ENCODE assay signal across 10 cellular contexts in the genomic region with DNA sequence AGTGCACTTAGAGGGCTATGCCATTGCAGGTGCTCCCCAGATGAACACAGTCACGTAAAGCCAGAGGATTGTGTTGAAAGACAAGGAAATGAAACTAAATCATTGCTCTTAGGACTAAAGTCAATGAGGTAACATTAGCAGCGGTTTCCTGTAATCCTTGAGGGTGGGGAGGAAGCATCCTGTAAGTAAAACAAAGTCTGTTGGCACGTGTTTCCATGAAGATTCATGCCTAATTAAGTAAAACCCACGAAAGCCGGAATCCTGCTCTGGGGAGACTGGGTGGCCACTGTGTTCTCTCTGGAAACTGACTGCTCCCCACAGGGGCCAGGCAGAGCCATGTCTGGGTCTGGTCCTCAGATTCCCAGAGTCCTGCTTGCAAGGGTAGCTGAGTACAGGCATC. TPM values are rescaled to one million over a fixed set of nuclear protein-coding genes. Genes with fewer than 3 reads are reported as not detected.
DNase-seq lines count a peak whose midpoint lies in the region; ATAC-seq lines count a peak whose summit lies in the region.
"Had no signal": no experiment of that assay in that cellular context is flagged by ENCODE, and none has a peak within 500 bp of the region (broad histone marks: within the 10 kb centered on the region; RNA-seq: fewer than 3 reads in every experiment).

No MANE protein-coding gene starts in this region.

- H3K9me3 Mint-ChIP-seq in activated naive CD4-positive, alpha-beta T cell treated with anti-CD3 and anti-CD28 coated beads for 36 hours: no peaks in the 10 kb centered on the region
- no peaks in the 10 kb centered on the region for H3K9me3 Mint-ChIP-seq in stimulated activated memory B cell treated with anti-CD40 and anti-IgM and Interleukin-4, amounts not matched to agents 10 μg/mL and 1 μg/mL and 100 μg/mL, for 72 hours
- no peaks in the 10 kb centered on the region for H3K9me3 Mint-ChIP-seq in activated T-cell treated with anti-CD3 and anti-CD28 coated beads, Interleukin-2, amount 50 U/mL, for 24 hours
- H3K9me3 Mint-ChIP-seq: central memory CD8-positive, alpha-beta T cell had no signal

- CTCF ChIA-PET in activated naive CD4-positive, alpha-beta T cell treated with anti-CD3 and anti-CD28 coated beads for 36 hours (lab: Charles Lee): interaction anchor here (0.6 to 2.0 kb wide), 4 partner anchors 18 to 402 kb away, joined by 3 to 4 read pairs (median 4); partner anchors contain the start of gene STEAP1B

- H3K9ac ChIP-seq in adipocyte (ENCODE audit: low read length): no peak overlapping the region

- no peaks in the 10 kb centered on the region for H3K4me1 ChIP-seq in adipocyte (ENCODE audit: control insufficient read depth, insufficient read depth, low read length)
- H3K4me1 ChIP-seq in effector memory CD4-positive, alpha-beta T cell (ENCODE audit: control insufficient read depth, insufficient read depth, low read length, poor library complexity, severe bottlenecking): no peaks in the 10 kb centered on the region

- H3K27me3 Mint-ChIP-seq in activated naive CD4-positive, alpha-beta T cell treated with anti-CD3 and anti-CD28 coated beads for 36 hours (ENCODE audit: low read depth): no peaks in the 10 kb centered on the region
- no peaks in the 10 kb centered on the region for H3K27me3 Mint-ChIP-seq in stimulated activated memory B cell treated with anti-CD40 and anti-IgM and Interleukin-4, amounts not matched to agents 10 μg/mL and 1 μg/mL and 100 μg/mL, for 72 hours
- no peaks in the 10 kb centered on the region for H3K27me3 Mint-ChIP-seq in activated T-cell treated with anti-CD3 and anti-CD28 coated beads, Interleukin-2, amount 50 U/mL, for 24 hours
- H3K27me3 Mint-ChIP-seq: central memory CD8-positive, alpha-beta T cell had no signal

- no peak overlapping the region for H3K27ac ChIP-seq in effector memory CD4-positive, alpha-beta T cell (ENCODE audit: insufficient read depth, low read length, poor library complexity, severe bottlenecking)

- H3K27ac Mint-ChIP-seq in activated naive CD4-positive, alpha-beta T cell treated with anti-CD3 and anti-CD28 coated beads for 36 hours: no peak overlapping the region
- no peak overlapping the region for H3K27ac Mint-ChIP-seq in stimulated activated memory B cell treated with anti-CD40 and anti-IgM and Interleukin-4, amounts not matched to agents 10 μg/mL and 1 μg/mL and 100 μg/mL, for 72 hours
- H3K27ac Mint-ChIP-seq in activated T-cell treated with anti-CD3 and anti-CD28 coated beads, Interleukin-2, amount 50 U/mL, for 24 hours: no peak overlapping the region

- H3K4me1 Mint-ChIP-seq in activated naive CD4-positive, alpha-beta T cell treated with anti-CD3 and anti-CD28 coated beads for 36 hours (ENCODE audit: low read depth): peaks cover 7% of the 10 kb centered on the region
- peaks cover 10% of the 10 kb centered on the region for H3K4me1 Mint-ChIP-seq in stimulated activated memory B cell treated with anti-CD40 and anti-IgM and Interleukin-4, amounts not matched to agents 10 μg/mL and 1 μg/mL and 100 μg/mL, for 72 hours
- peaks cover 8% of the 10 kb centered on the region for H3K4me1 Mint-ChIP-seq in activated T-cell treated with anti-CD3 and anti-CD28 coated beads, Interleukin-2, amount 50 U/mL, for 24 hours (ENCODE audit: low read depth)
- H3K4me1 Mint-ChIP-seq: central memory CD8-positive, alpha-beta T cell had no signal

- DNase-seq in activated naive CD4-positive, alpha-beta T cell treated with anti-CD3 and anti-CD28 coated beads for 36 hours: peak; percentile 31
- no peak for DNase-seq in activated naive CD4-positive, alpha-beta T cell treated with anti-CD3 and anti-CD28 coated beads, Interleukin-2, amount 50 U/mL, for 16 hours
- peak; percentile 19 for DNase-seq in adipocyte (ENCODE audit: low read depth)
- DNase-seq in effector memory CD4-positive, alpha-beta T cell: no peak
- no peak for DNase-seq in activated T-cell treated with anti-CD3 and anti-CD28 coated beads, Interleukin-2, amount 50 U/mL, for 24 hours

- H3K36me3 Mint-ChIP-seq in activated naive CD4-positive, alpha-beta T cell treated with anti-CD3 and anti-CD28 coated beads for 36 hours (ENCODE audit: low read depth): no peaks in the 10 kb centered on the region
- H3K36me3 Mint-ChIP-seq in stimulated activated memory B cell treated with anti-CD40 and anti-IgM and Interleukin-4, amounts not matched to agents 10 μg/mL and 1 μg/mL and 100 μg/mL, for 72 hours: no peaks in the 10 kb centered on the region
- H3K36me3 Mint-ChIP-seq in activated T-cell treated with anti-CD3 and anti-CD28 coated beads, Interleukin-2, amount 50 U/mL, for 24 hours (ENCODE audit: low read depth): no peaks in the 10 kb centered on the region
- H3K36me3 Mint-ChIP-seq: CD14-positive monocyte had no signal

- no peaks in the 10 kb centered on the region for H3K9me3 ChIP-seq in adipocyte (ENCODE audit: control insufficient read depth, low read length)
- H3K9me3 ChIP-seq in effector memory CD4-positive, alpha-beta T cell (ENCODE audit: control insufficient read depth, low read length): no peaks in the 10 kb centered on the region

- no peak overlapping the region for H3K4me3 ChIP-seq in adipocyte (ENCODE audit: low read length)
- H3K4me3 ChIP-seq in effector memory CD4-positive, alpha-beta T cell (ENCODE audit: insufficient read depth, low read depth, low read length, poor library complexity, severe bottlenecking): no peak overlapping the region

- no peaks in the 10 kb centered on the region for H3K27me3 ChIP-seq in adipocyte (replicated peaks; ENCODE audit: control insufficient read depth, insufficient read depth, low read length)
- H3K27me3 ChIP-seq in effector memory CD4-positive, alpha-beta T cell (replicated peaks; ENCODE audit: control insufficient read depth, insufficient read depth, low read length, poor library complexity, severe bottlenecking): no peaks in the 10 kb centered on the region

- no peaks in the 10 kb centered on the region for H3K36me3 ChIP-seq in adipocyte (ENCODE audit: control insufficient read depth, insufficient read depth, low read length, severe bottlenecking)
- no peaks in the 10 kb centered on the region for H3K36me3 ChIP-seq in effector memory CD4-positive, alpha-beta T cell (ENCODE audit: control insufficient read depth, insufficient read depth, low read length)

- peak; percentile 88 for ATAC-seq in HG02938 (IDR thresholded peaks at IDR 0.05; ENCODE audit: unreplicated experiment)
- ATAC-seq in stimulated activated memory B cell treated with anti-CD40 and anti-IgM and Interleukin-4, amounts not matched to agents 10 μg/mL and 1 μg/mL and 100 μg/mL, for 72 hours: peak; percentile 37
- ATAC-seq in HG03565 (IDR thresholded peaks at IDR 0.05; ENCODE audit: unreplicated experiment): no peak

- intact Hi-C loops in activated naive CD4-positive, alpha-beta T cell treated with anti-CD3 and anti-CD28 coated beads for 36 hours (cut with micrococcal nuclease): loop anchor here (1.0 to 10.0 kb wide), 2 partner anchors 187 to 542 kb away; no protein-coding TSS in a partner anchor

- no peak overlapping the region for H3K4me3 Mint-ChIP-seq in activated naive CD4-positive, alpha-beta T cell treated with anti-CD3 and anti-CD28 coated beads for 36 hours
- no peak overlapping the region for H3K4me3 Mint-ChIP-seq in stimulated activated memory B cell treated with anti-CD40 and anti-IgM and Interleukin-4, amounts not matched to agents 10 μg/mL and 1 μg/mL and 100 μg/mL, for 72 hours
- no peak overlapping the region for H3K4me3 Mint-ChIP-seq in activated T-cell treated with anti-CD3 and anti-CD28 coated beads, Interleukin-2, amount 50 U/mL, for 24 hours
- H3K4me3 Mint-ChIP-seq: central memory CD8-positive, alpha-beta T cell had no signal

RNA-seq across cellular contexts. Expression of gene STEAP1B, which starts 18.3 kb away (rescaled TPM):
- under 1 TPM in 1 of 2 experiments, not detected in 1; 0.19 TPM for total RNA-seq in activated naive CD4-positive, alpha-beta T cell treated with anti-CD3 and anti-CD28 coated beads for 36 hours

Comparison
In these comparisons a context has a peak if more than half of its experiments do, and no peak if none do; other contexts are left out.
1. DNase-seq: peak in activated naive CD4-positive, alpha-beta T cell treated with anti-CD3 and anti-CD28 coated beads for 36 hours (single experiment) and adipocyte (single experiment); none in activated naive CD4-positive, alpha-beta T cell treated with anti-CD3 and anti-CD28 coated beads, Interleukin-2, amount 50 U/mL, for 16 hours (single experiment), effector memory CD4-positive, alpha-beta T cell (0 of 3) and activated T-cell treated with anti-CD3 and anti-CD28 coated beads, Interleukin-2, amount 50 U/mL, for 24 hours (single experiment).